ENCODE assay signal across 8 cellular contexts in genomic region chr17:50055055-50055425, GRCh38. TPM values are rescaled to one million over a fixed set of nuclear protein-coding genes. Genes with fewer than 3 reads are reported as not detected.
DNase-seq lines count a peak whose midpoint lies in the region; ATAC-seq and TF ChIP-seq lines count a peak whose summit lies in the region.

No MANE protein-coding gene starts in this region.

- DNase-seq in GM23338 (ENCODE audit: low spot score) (peak; percentile 84), NCI-H510A (lab: John Stamatoyannopoulos, UW) (peak; percentile 92), astrocyte of the cerebellum (ENCODE audit: low read depth) (no peak), HuH-7.5 (ENCODE audit: low spot score) (no peak)

- H3K79me2 ChIP-seq in GM23338 (replicated peaks; ENCODE audit: insufficient read depth): no peaks in the 10 kb centered on the region

- H3K4me1 ChIP-seq in GM23338 (ENCODE audit: insufficient read depth): peaks cover 32% of the 10 kb centered on the region; the same call in 1 of the 2 replicates

- H3K4me1 Mint-ChIP-seq in GM23338: peaks cover 49% of the 10 kb centered on the region

- H3F3A ChIP-seq in GM23338 (replicated peaks; ENCODE audit: low read depth): peaks cover 18% of the 10 kb centered on the region

- H2AFZ ChIP-seq in GM23338: peak overlapping the region; percentile 98

- TF ChIP-seq CTCF in GM23338 (conservative IDR thresholded peaks at IDR 0.05; ENCODE audit: low read depth in 2 of 2) (no peak), astrocyte of the cerebellum (IDR thresholded peaks at IDR 0.05; ENCODE audit: low read depth, low read length, missing control alignments) (no peak)

- H3K9me2 ChIP-seq in GM23338 (ENCODE audit: insufficient read depth): no peaks in the 10 kb centered on the region

- ATAC-seq in GM23338 (peak; percentile 36), GM21825 (IDR thresholded peaks at IDR 0.05; ENCODE audit: unreplicated experiment) (no peak), GM18873 (IDR thresholded peaks at IDR 0.05; ENCODE audit: low FRiP score, unreplicated experiment) (no peak)

- H3K4me2 ChIP-seq in GM23338: peak overlapping the region; percentile 84

- H4K20me1 ChIP-seq in GM23338 (replicated peaks; ENCODE audit: insufficient read depth): no peaks in the 10 kb centered on the region

- H3K27me3 Mint-ChIP-seq in GM23338 (ENCODE audit: insufficient read depth, low read depth, poor library complexity): peaks cover 47% of the 10 kb centered on the region

- H3K27ac Mint-ChIP-seq in GM23338: peak overlapping the region; percentile 86

- peak overlapping the region; percentile 85 for H3K4me3 Mint-ChIP-seq in GM23338

- H3K9me3 ChIP-seq in iPS-18c (ENCODE audit: control insufficient read depth, insufficient read depth, low read length): no peaks in the 10 kb centered on the region

- H3K4me3 ChIP-seq in GM23338: peak overlapping the region; percentile 58
- peak overlapping the region; percentile 77 for H3K4me3 ChIP-seq in astrocyte of the cerebellum (ENCODE audit: low read depth, low read length)
- H3K4me3 ChIP-seq in iPS-18c (ENCODE audit: insufficient read depth, low read depth, low read length): peak overlapping the region; percentile 77
- H3K4me3 ChIP-seq in skin epidermis: peak overlapping the region; percentile 62 to 88 (median 78)

- no peaks in the 10 kb centered on the region for H3K36me3 ChIP-seq in GM23338 (ENCODE audit: insufficient read depth)

- peaks cover 19% of the 10 kb centered on the region for H3K27me3 ChIP-seq in GM23338 (ENCODE audit: insufficient read depth)

- in situ Hi-C loops in astrocyte of the cerebellum (cut with HindIII; ENCODE audit: low sequenced_read_pairs): no loop called here

- no peaks in the 10 kb centered on the region for H3K9me3 Mint-ChIP-seq in GM23338

- H3K27ac ChIP-seq in GM23338 (ENCODE audit: low read depth): peak overlapping the region; percentile 92
- peak overlapping the region; percentile 8 to 94 (median 84) for H3K27ac ChIP-seq in skin epidermis

- peaks cover 4% of the 10 kb centered on the region; the same call in 1 of the 3 replicates for H3K36me3 Mint-ChIP-seq in GM23338 (ENCODE audit: low read depth)

TF ChIP-seq in GM23338, 12 proteins besides CTCF, POLR2A, EP300 and RAD21:
- TF ChIP-seq CREB1 (CRISPR knock-in tag; IDR thresholded peaks at IDR 0.05; ENCODE audit: low read depth) (no peak), POLR2AphosphoS5 (IDR thresholded peaks at IDR 0.05; ENCODE audit: low read depth) (peak; percentile 59), JUNB (IDR thresholded peaks at IDR 0.05; ENCODE audit: unreplicated experiment) (no peak), EZH2phosphoT487 (IDR thresholded peaks at IDR 0.05; ENCODE audit: unreplicated experiment) (no peak), ETS1 (IDR thresholded peaks at IDR 0.05) (no peak)

RNA-seq across cellular contexts. Expression of gene ITGA3, which starts 0.9 kb away (rescaled TPM):
- total RNA-seq in GM23338 (2014; rRNA removed; shearing (Covaris generic)): 23.2 and 28.3 TPM in 2 replicates
- polyA plus RNA-seq in GM23338 (2016; fragmentation: Nextera tagmentation; extraction: Ambion mirVana): 9.6 and 11.0 TPM in 2 replicates

RNA-seq across cellular contexts. Expression of gene PDK2, which starts 40.1 kb away (rescaled TPM):
- 11.4 and 15.9 TPM in 2 replicates for total RNA-seq in GM23338 (2014; rRNA removed; shearing (Covaris generic))
- 12.0 and 13.2 TPM in 2 replicates for polyA plus RNA-seq in GM23338 (2016; fragmentation: Nextera tagmentation; extraction: Ambion mirVana)

Comparison
In these comparisons a context has a peak if more than half of its experiments do, and no peak if none do; other contexts are left out.
1. DNase-seq: peak in GM23338 (single experiment) and NCI-H510A (single experiment); none in astrocyte of the cerebellum (single experiment) and HuH-7.5 (single experiment).
2. Peak in every context shown above with its lines, with median percentiles within 50 percentile points of each other: H3K4me3 ChIP-seq.